ENCODE assay signal across 9 cellular contexts in genomic region chr3:151169700-151170224, GRCh38. TPM values are rescaled to one million over a fixed set of nuclear protein-coding genes. Genes with fewer than 3 reads are reported as not detected.
DNase-seq lines count a peak whose midpoint lies in the region; ATAC-seq and TF ChIP-seq lines count a peak whose summit lies in the region.
"Had no signal": no experiment of that assay in that cellular context is flagged by ENCODE, and none has a peak within 500 bp of the region (broad histone marks: within the 10 kb centered on the region; RNA-seq: fewer than 3 reads in every experiment).

No MANE protein-coding gene starts in this region.

- intact Hi-C loops in psoas muscle (cut with DNase I) = loop anchor here (2.0 to 5.0 kb wide), 3 partner anchors 57 to 113 kb away; no protein-coding TSS in a partner anchor

- H3K4me1 Mint-ChIP-seq in effector memory CD8-positive, alpha-beta T cell (ENCODE audit: low read depth in 2 of 2) = peaks cover 27 to 28% of the 10 kb centered on the region in 2 donors

- peak overlapping the region; percentile 84 for H3K27ac ChIP-seq in psoas muscle
- H3K27ac ChIP-seq: C4-2B had no signal

- H3K4me3 ChIP-seq in Loucy (ENCODE audit: low read length, poor library complexity, severe bottlenecking) = no peak overlapping the region
- H3K4me3 ChIP-seq in psoas muscle = no peak overlapping the region

- H3K9me3 Mint-ChIP-seq in activated naive CD4-positive, alpha-beta T cell treated with anti-CD3 and anti-CD28 coated beads, Interleukin-2, amount 50 U/mL, for 72 hours = no peaks in the 10 kb centered on the region
- no peaks in the 10 kb centered on the region for H3K9me3 Mint-ChIP-seq in effector memory CD8-positive, alpha-beta T cell

- H3K27me3 Mint-ChIP-seq in effector memory CD8-positive, alpha-beta T cell = no peaks in the 10 kb centered on the region

- no peak overlapping the region for H3K4me3 Mint-ChIP-seq in effector memory CD8-positive, alpha-beta T cell

- H3K36me3 Mint-ChIP-seq in activated naive CD4-positive, alpha-beta T cell treated with anti-CD3 and anti-CD28 coated beads, Interleukin-2, amount 50 U/mL, for 72 hours = peaks cover 0 to 4% of the 10 kb centered on the region in 2 donors
- H3K36me3 Mint-ChIP-seq in effector memory CD8-positive, alpha-beta T cell (ENCODE audit: insufficient read depth) = peaks cover 4% of the 10 kb centered on the region

- H3K36me3 ChIP-seq in Loucy (ENCODE audit: insufficient read depth, low read length) (peaks cover 44% of the 10 kb centered on the region), psoas muscle (ENCODE audit: insufficient read depth in 1 of 2, low read depth in 1 of 2) (no peaks in the 10 kb centered on the region)

- DNase-seq in stimulated activated naive CD4-positive, alpha-beta T cell treated with Interleukin-2 at 50 U/mL for 16 hours (lab: John Stamatoyannopoulos, UW) = peak; percentile 48
- no peak for DNase-seq in stimulated activated naive CD4-positive, alpha-beta T cell (lab: John Stamatoyannopoulos, UW)
- DNase-seq in activated naive CD4-positive, alpha-beta T cell treated with anti-CD3 and anti-CD28 coated beads, Interleukin-2, amount 50 U/mL, for 72 hours (ENCODE audit: low spot score in 2 of 2) = peak; percentile 40 to 62
- peak; percentile 37 to 70 for DNase-seq in psoas muscle
- no peak for DNase-seq in NCI-H1436 (lab: John Stamatoyannopoulos, UW)
- no peak for DNase-seq in NCI-H748 treated with DMSO at 0.1 percent for 48 hours (lab: John Stamatoyannopoulos, UW)
- DNase-seq in effector memory CD8-positive, alpha-beta T cell = no peak

- TF ChIP-seq CTCF in Loucy (conservative IDR thresholded peaks at IDR 0.05; ENCODE audit: low read length) (no peak), psoas muscle (IDR thresholded peaks at IDR 0.05) (no peak)

- no peaks in the 10 kb centered on the region for H3F3A ChIP-seq in Loucy (ENCODE audit: low read depth)

- H3K4me2 ChIP-seq in Loucy (ENCODE audit: low read depth, low read length, poor library complexity, severe bottlenecking) = no peak overlapping the region

- H3K79me2 ChIP-seq in Loucy (ENCODE audit: insufficient read depth, low read length) = no peaks in the 10 kb centered on the region; the same call in 1 of the 2 replicates

- no peaks in the 10 kb centered on the region for H4K20me1 ChIP-seq in Loucy (ENCODE audit: insufficient read depth, low read length, poor library complexity, severe bottlenecking)

- H2AFZ ChIP-seq in Loucy (ENCODE audit: low read length) = no peak overlapping the region

- no peaks in the 10 kb centered on the region for H3K9me2 ChIP-seq in Loucy (replicated peaks; ENCODE audit: low read depth, low read length)

- H3K9ac ChIP-seq in Loucy (ENCODE audit: low read depth, low read length, poor library complexity, severe bottlenecking) = peak overlapping the region; percentile 26

- ATAC-seq in activated naive CD4-positive, alpha-beta T cell treated with anti-CD3 and anti-CD28 coated beads, Interleukin-2, amount 50 U/mL, for 72 hours = peak; percentile 49 to 71
- peak; percentile 11 to 47 (median 19) for ATAC-seq in psoas muscle
- no peak for ATAC-seq in effector memory CD8-positive, alpha-beta T cell (replicated peaks)

- H3K27me3 ChIP-seq in Loucy (ENCODE audit: insufficient read depth, low read length, poor library complexity, severe bottlenecking) (no peaks in the 10 kb centered on the region), psoas muscle (ENCODE audit: insufficient read depth in 3 of 3, low read length in 2 of 3) (no peaks in the 10 kb centered on the region)

- H3K4me1 ChIP-seq in Loucy (ENCODE audit: insufficient read depth, low read length, poor library complexity, severe bottlenecking) (peaks cover 30% of the 10 kb centered on the region), psoas muscle (peaks cover 22% of the 10 kb centered on the region)

- H3K27ac Mint-ChIP-seq in activated naive CD4-positive, alpha-beta T cell treated with anti-CD3 and anti-CD28 coated beads, Interleukin-2, amount 50 U/mL, for 72 hours = peak overlapping the region in 1 of 2 donors; percentile 55
- peak overlapping the region in 1 of 2 donors; percentile 90 for H3K27ac Mint-ChIP-seq in effector memory CD8-positive, alpha-beta T cell

- 67 to 87% (median 70%) methylated on average over 5 of the region's 5 CpGs for WGBS in psoas muscle, 3 donors

- no peaks in the 10 kb centered on the region for H3K9me3 ChIP-seq in Loucy (ENCODE audit: insufficient read depth, low read depth, low read length)
- no peaks in the 10 kb centered on the region for H3K9me3 ChIP-seq in psoas muscle

RNA-seq across cellular contexts. Expression of gene GPR171, which starts 33.3 kb away (rescaled TPM):
- 100 to 1,000 TPM in 1 of 2 donors, 10 to 100 TPM in 1; 31.2 to 113 TPM for total RNA-seq in activated naive CD4-positive, alpha-beta T cell treated with anti-CD3 and anti-CD28 coated beads, Interleukin-2, amount 50 U/mL, for 72 hours
- under 1 TPM in 2 of 4 donors, not detected in 2; 0.13 to 0.27 TPM for total RNA-seq in psoas muscle
- under 1 TPM in 2 of 3 donors, not detected in 1; 0.05 to 0.10 TPM for polyA plus RNA-seq in psoas muscle

Comparison
In these comparisons a context has a peak if more than half of its experiments do, and no peak if none do; other contexts are left out.
1. DNase-seq: peak in stimulated activated naive CD4-positive, alpha-beta T cell treated with Interleukin-2 at 50 U/mL for 16 hours (single experiment), activated naive CD4-positive, alpha-beta T cell treated with anti-CD3 and anti-CD28 coated beads, Interleukin-2, amount 50 U/mL, for 72 hours (2 of 2) and psoas muscle (2 of 2); none in stimulated activated naive CD4-positive, alpha-beta T cell (0 of 6), NCI-H1436 (single experiment), NCI-H748 treated with DMSO at 0.1 percent for 48 hours (single experiment) and effector memory CD8-positive, alpha-beta T cell (0 of 3).
2. RNA of gene GPR171, which starts 33.3 kb away (total RNA-seq): 31.2 to 113 TPM in activated naive CD4-positive, alpha-beta T cell treated with anti-CD3 and anti-CD28 coated beads, Interleukin-2, amount 50 U/mL, for 72 hours; 0.13 to 0.27 TPM in psoas muscle; every median in the first group is over 10 times any median in the second.